ENCODE assay signal across 14 cellular contexts in genomic region chr4:186829740-186830449, GRCh38.
DNase-seq lines count a peak whose midpoint lies in the region; ATAC-seq and TF ChIP-seq lines count a peak whose summit lies in the region.
"Had no signal": no experiment of that assay in that cellular context is flagged by ENCODE, and none has a peak within 500 bp of the region (broad histone marks: within the 10 kb centered on the region; RNA-seq: fewer than 3 reads in every experiment).

No MANE protein-coding gene starts in this region.

- ATAC-seq in Right ventricle myocardium inferior = peak; percentile 50
- ATAC-seq in Right ventricle myocardium superior (ENCODE audit: poor library complexity) = no peak
- ATAC-seq in left ventricle myocardium superior = peak; percentile 56
- no peak for ATAC-seq in HG03378 (IDR thresholded peaks at IDR 0.05; ENCODE audit: unreplicated experiment)
- no peak for ATAC-seq in GM18517 (IDR thresholded peaks at IDR 0.05; ENCODE audit: unreplicated experiment)

- H3K36me3 Mint-ChIP-seq in CD14-positive monocyte = no peaks in the 10 kb centered on the region
- H3K36me3 Mint-ChIP-seq: activated naive CD8-positive, alpha-beta T cell treated with anti-CD3 and anti-CD28 coated beads for 36 hours had no signal

- H3K27ac Mint-ChIP-seq in CD14-positive monocyte = no peak overlapping the region
- H3K27ac Mint-ChIP-seq: activated naive CD8-positive, alpha-beta T cell treated with anti-CD3 and anti-CD28 coated beads for 36 hours had no signal

- intact Hi-C loops in Right ventricle myocardium inferior (cut with DNase I) (no loop called here), Right ventricle myocardium superior (cut with DNase I) (no loop called here), left ventricle myocardium superior (cut with micrococcal nuclease) (no loop called here), CD14-positive monocyte (cut with micrococcal nuclease) (no loop called here)

- peaks cover 0 to 17% (median 7%) of the 10 kb centered on the region in 7 donors for H3K9me3 Mint-ChIP-seq in CD14-positive monocyte

- no peaks in the 10 kb centered on the region for H3K4me1 Mint-ChIP-seq in CD14-positive monocyte
- H3K4me1 Mint-ChIP-seq: activated naive CD8-positive, alpha-beta T cell treated with anti-CD3 and anti-CD28 coated beads for 36 hours had no signal

- TF ChIP-seq CTCF in CD14-positive monocyte (IDR thresholded peaks at IDR 0.05) = no peak

- DNase-seq in Right ventricle myocardium inferior (ENCODE audit: missing footprints) = no peak
- no peak for DNase-seq in Right ventricle myocardium superior
- peak; percentile 96 for DNase-seq in amniotic epithelial cell (ENCODE audit: low read depth)
- no peak for DNase-seq in left ventricle myocardium superior
- peak; percentile 74 for DNase-seq in smooth muscle cell of the brain vasculature (ENCODE audit: low read depth, low spot score)
- DNase-seq in CD14-positive monocyte (ENCODE audit: low spot score) = no peak
- DNase-seq: ACHN; activated naive CD8-positive, alpha-beta T cell treated with anti-CD3 and anti-CD28 coated beads for 36 hours; effector CD4-positive, alpha-beta T cell; MG63; NCI-H2227 treated with DMSO at 0.1 percent for 48 hours; upper lobe of left lung had no signal

- no peak overlapping the region for H3K4me3 Mint-ChIP-seq in CD14-positive monocyte
- H3K4me3 Mint-ChIP-seq: activated naive CD8-positive, alpha-beta T cell treated with anti-CD3 and anti-CD28 coated beads for 36 hours had no signal

- H3K27me3 Mint-ChIP-seq in CD14-positive monocyte (ENCODE audit: low read depth in 3 of 3) = peaks cover 0 to 2% (median 0%) of the 10 kb centered on the region in 3 donors
- H3K27me3 Mint-ChIP-seq: activated naive CD8-positive, alpha-beta T cell treated with anti-CD3 and anti-CD28 coated beads for 36 hours had no signal

Comparison
In these comparisons a context has a peak if more than half of its experiments do, and no peak if none do; other contexts are left out.
1. ATAC-seq: peak in Right ventricle myocardium inferior (single experiment) and left ventricle myocardium superior (single experiment); none in Right ventricle myocardium superior (single experiment), HG03378 (single experiment) and GM18517 (single experiment).
2. DNase-seq: peak in amniotic epithelial cell (single experiment) and smooth muscle cell of the brain vasculature (single experiment); none in Right ventricle myocardium inferior (single experiment), Right ventricle myocardium superior (single experiment), left ventricle myocardium superior (single experiment) and CD14-positive monocyte (single experiment).